ENCODE assay signal across 9 cellular contexts in the genomic region with DNA sequence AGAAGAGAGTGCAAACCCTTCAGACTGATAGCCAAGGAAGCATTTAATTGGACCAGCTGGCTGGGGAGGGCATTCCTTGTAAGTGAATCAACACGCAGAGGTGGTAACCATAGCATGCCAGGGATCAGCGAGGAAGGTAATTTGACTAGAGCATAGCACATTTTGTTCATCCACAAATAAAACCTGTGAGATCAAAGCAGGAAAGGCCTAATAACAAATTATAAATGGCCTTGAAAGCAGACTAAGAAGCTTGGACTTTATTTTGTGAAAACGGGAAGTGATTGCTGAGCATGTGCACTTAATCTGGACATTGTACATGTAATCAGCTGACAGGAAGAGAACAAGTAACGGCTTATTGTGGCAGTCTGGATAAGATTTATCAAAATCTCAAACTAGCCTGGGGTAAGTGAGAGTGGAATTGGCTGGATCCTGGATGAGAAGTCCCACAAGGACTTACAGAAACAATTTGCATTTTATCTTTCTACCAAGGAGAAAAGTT. TPM values are rescaled to one million over a fixed set of nuclear protein-coding genes. Genes with fewer than 3 reads are reported as not detected.
DNase-seq lines count a peak whose midpoint lies in the region; ATAC-seq and TF ChIP-seq lines count a peak whose summit lies in the region.
"Had no signal": no experiment of that assay in that cellular context is flagged by ENCODE, and none has a peak within 500 bp of the region (broad histone marks: within the 10 kb centered on the region; RNA-seq: fewer than 3 reads in every experiment).

No MANE protein-coding gene starts in this region.

- 9 to 14% (median 14%) methylated on average over 4 of the region's 4 CpGs for WGBS in psoas muscle, 3 donors

- no peaks in the 10 kb centered on the region for H3K27me3 ChIP-seq in psoas muscle (ENCODE audit: insufficient read depth in 3 of 3, low read length in 2 of 3)

- H3K4me3 Mint-ChIP-seq in natural killer cell treated with Interleukin-12 subunit alpha and Interleukin-12 subunit beta and Interleukin-15 and Interleukin-18, amount 100 ng/mL, for 72 hours = peak overlapping the region; percentile 18
- H3K4me3 Mint-ChIP-seq in natural killer cell = no peak overlapping the region
- H3K4me3 Mint-ChIP-seq: brain had no signal

- no peak overlapping the region for H3K27ac Mint-ChIP-seq in natural killer cell treated with Interleukin-12 subunit alpha and Interleukin-12 subunit beta and Interleukin-15 and Interleukin-18, amount 100 ng/mL, for 72 hours
- no peak overlapping the region for H3K27ac Mint-ChIP-seq in natural killer cell

- H3K36me3 ChIP-seq in psoas muscle (ENCODE audit: insufficient read depth in 1 of 2, low read depth in 1 of 2) = no peaks in the 10 kb centered on the region

- H3K9me3 ChIP-seq in psoas muscle = no peaks in the 10 kb centered on the region

- no peaks in the 10 kb centered on the region for H3K9me3 Mint-ChIP-seq in natural killer cell treated with Interleukin-12 subunit alpha and Interleukin-12 subunit beta and Interleukin-15 and Interleukin-18, amount 100 ng/mL, for 72 hours
- H3K9me3 Mint-ChIP-seq in natural killer cell = no peaks in the 10 kb centered on the region
- H3K9me3 Mint-ChIP-seq: brain had no signal

- H3K36me3 Mint-ChIP-seq in natural killer cell treated with Interleukin-12 subunit alpha and Interleukin-12 subunit beta and Interleukin-15 and Interleukin-18, amount 100 ng/mL, for 72 hours = no peaks in the 10 kb centered on the region
- no peaks in the 10 kb centered on the region for H3K36me3 Mint-ChIP-seq in natural killer cell
- H3K36me3 Mint-ChIP-seq: brain had no signal

- H3K4me3 ChIP-seq in fibroblast of pulmonary artery (replicated peaks; ENCODE audit: low read depth, low read length) (peak overlapping the region; percentile 32), psoas muscle (peak overlapping the region; percentile 63)

- intact Hi-C loops in natural killer cell (cut with micrococcal nuclease) = no loop called here
- intact Hi-C loops in psoas muscle (cut with DNase I) = no loop called here

- DNase-seq in natural killer cell treated with Interleukin-12 subunit alpha and Interleukin-12 subunit beta and Interleukin-15 and Interleukin-18, amount 100 ng/mL, for 72 hours (ENCODE audit: low spot score) = no peak
- DNase-seq in natural killer cell = no peak
- DNase-seq in SKM-1 (lab: John Stamatoyannopoulos, UW; ENCODE audit: unreplicated experiment) = peak; percentile 61
- peak; percentile 80 for DNase-seq in fibroblast of pulmonary artery (ENCODE audit: low read depth)
- DNase-seq in psoas muscle = peak; percentile 24 to 59
- no peak for DNase-seq in activated CD4-positive, CD25-positive, alpha-beta regulatory T cell (lab: John Stamatoyannopoulos, UW)
- no peak for DNase-seq in activated CD4-positive, alpha-beta T cell treated with anti-CD3 and anti-CD28 coated beads for 48 hours

- peak overlapping the region; percentile 88 for H3K27ac ChIP-seq in psoas muscle

- no peak for TF ChIP-seq CTCF in natural killer cell (IDR thresholded peaks at IDR 0.05)
- TF ChIP-seq CTCF in fibroblast of pulmonary artery (IDR thresholded peaks at IDR 0.05; ENCODE audit: low read length, missing control alignments) = no peak
- no peak for TF ChIP-seq CTCF in psoas muscle (IDR thresholded peaks at IDR 0.05)

- H3K4me1 Mint-ChIP-seq in natural killer cell treated with Interleukin-12 subunit alpha and Interleukin-12 subunit beta and Interleukin-15 and Interleukin-18, amount 100 ng/mL, for 72 hours (ENCODE audit: low read depth in 2 of 2) = peaks cover 0 to 10% of the 10 kb centered on the region in 2 donors
- peaks cover 6% of the 10 kb centered on the region in 2 donors for H3K4me1 Mint-ChIP-seq in natural killer cell

- H3K27me3 Mint-ChIP-seq in natural killer cell treated with Interleukin-12 subunit alpha and Interleukin-12 subunit beta and Interleukin-15 and Interleukin-18, amount 100 ng/mL, for 72 hours = peaks cover 4 to 7% of the 10 kb centered on the region in 2 donors
- H3K27me3 Mint-ChIP-seq in natural killer cell (ENCODE audit: low read depth in 2 of 2) = peaks cover 2 to 8% of the 10 kb centered on the region in 2 donors

- peaks cover 11% of the 10 kb centered on the region for H3K4me1 ChIP-seq in psoas muscle

- ATAC-seq in natural killer cell treated with Interleukin-12 subunit alpha and Interleukin-12 subunit beta and Interleukin-15 and Interleukin-18, amount 100 ng/mL, for 72 hours = no peak
- ATAC-seq in natural killer cell (no peak), psoas muscle (peak; percentile 90 to 96 (median 93)), GM21825 (IDR thresholded peaks at IDR 0.05; ENCODE audit: unreplicated experiment) (no peak)

RNA-seq across cellular contexts. Expression of a gene that starts 11.7 kb away (rescaled TPM):
- total RNA-seq in natural killer cell treated with Interleukin-12 subunit alpha and Interleukin-12 subunit beta and Interleukin-15 and Interleukin-18, amount 100 ng/mL, for 72 hours = 10 to 100 TPM; 41.5 to 84.0 TPM
- 100 to 1,000 TPM in 2 of 3 donors, 10 to 100 TPM in 1; 80.7 to 138 (median 113) TPM for total RNA-seq in natural killer cell
- 100 to 1,000 TPM in 2 of 4 donors, 10 to 100 TPM in 2; 44.2 to 108 (median 81.9) TPM for total RNA-seq in psoas muscle
- 100 to 1,000 TPM in 2 of 3 donors, 10 to 100 TPM in 1; 85.6 to 318 (median 121) TPM for polyA plus RNA-seq in psoas muscle

Comparison
In these comparisons a context has a peak if more than half of its experiments do, and no peak if none do; other contexts are left out.
1. ATAC-seq: peak in psoas muscle (4 of 4); none in natural killer cell treated with Interleukin-12 subunit alpha and Interleukin-12 subunit beta and Interleukin-15 and Interleukin-18, amount 100 ng/mL, for 72 hours (0 of 2), natural killer cell (0 of 3) and GM21825 (single experiment).
2. DNase-seq: peak in SKM-1 (single experiment), fibroblast of pulmonary artery (single experiment) and psoas muscle (2 of 2); none in natural killer cell treated with Interleukin-12 subunit alpha and Interleukin-12 subunit beta and Interleukin-15 and Interleukin-18, amount 100 ng/mL, for 72 hours (single experiment), natural killer cell (single experiment), activated CD4-positive, CD25-positive, alpha-beta regulatory T cell (0 of 4) and activated CD4-positive, alpha-beta T cell treated with anti-CD3 and anti-CD28 coated beads for 48 hours (single experiment).